Comparison of ENCODE assay signal across 8 cellular contexts in genomic region chr5:148374693-148375360, GRCh38.
DNase-seq lines count a peak whose midpoint lies in the region; FAIRE-seq and TF ChIP-seq lines count a peak whose summit lies in the region.

No MANE protein-coding gene starts in this region.

- no peak overlapping the region for H3K27ac ChIP-seq in MM.1S (ENCODE audit: low read length)

- H2AFZ ChIP-seq in MM.1S (ENCODE audit: low read length) = no peak overlapping the region

- H3K4me1 Mint-ChIP-seq in nephron = no peaks in the 10 kb centered on the region

- H3K4me3 Mint-ChIP-seq in nephron = no peak overlapping the region

- no peaks in the 10 kb centered on the region for H3F3A ChIP-seq in MM.1S (ENCODE audit: insufficient read depth, low read length)

- H3K79me2 ChIP-seq in MM.1S (ENCODE audit: low read length) = no peaks in the 10 kb centered on the region

- no peak for TF ChIP-seq POLR2A in erythroblast (IDR thresholded peaks at IDR 0.05; ENCODE audit: low read length)

- no peak for FAIRE-seq in GM19239 (lab: Jason Lieb, UNC)

- TF ChIP-seq CTCF in GM12865 (IDR thresholded peaks at IDR 0.05; ENCODE audit: insufficient read depth, low read depth, low read length, missing control alignments) (peak; percentile 73), HFF-Myc (IDR thresholded peaks at IDR 0.05; ENCODE audit: low read depth, low read length, missing control alignments) (peak; percentile 83), MM.1S (IDR thresholded peaks at IDR 0.05; ENCODE audit: low read length) (peak; percentile 82), nephron (IDR thresholded peaks at IDR 0.05; ENCODE audit: unreplicated experiment in 3 of 3) (peak; percentile 59 to 68 (median 68))

- H3K4me3 ChIP-seq in GM12865 (ENCODE audit: low read depth, low read length) = no peak overlapping the region
- no peak overlapping the region for H3K4me3 ChIP-seq in HFF-Myc (replicated peaks; ENCODE audit: low read depth, low read length)
- H3K4me3 ChIP-seq in MM.1S (ENCODE audit: low read length) = no peak overlapping the region

- H3K27me3 Mint-ChIP-seq in nephron (ENCODE audit: low read depth) = no peaks in the 10 kb centered on the region

- H4K20me1 ChIP-seq in MM.1S (ENCODE audit: insufficient read depth, low read length) = no peaks in the 10 kb centered on the region

- H3K9me3 Mint-ChIP-seq in nephron = no peaks in the 10 kb centered on the region

- peak; percentile 74 for DNase-seq in AG08395 (ENCODE audit: low spot score)
- peak; percentile 51 for DNase-seq in GM12865 (ENCODE audit: low read depth)
- DNase-seq in HFF-Myc (ENCODE audit: extremely low read depth, low read depth) = no peak
- DNase-seq in MM.1S = peak; percentile 71
- peak; percentile 78 for DNase-seq in SKM-1 (lab: John Stamatoyannopoulos, UW; ENCODE audit: unreplicated experiment)
- DNase-seq in erythroblast (lab: John Stamatoyannopoulos, UW) = peak; percentile 61 to 68
- DNase-seq in GM19239 (ENCODE audit: insufficient read length, low spot score) = no peak

- H3K9ac ChIP-seq in MM.1S (ENCODE audit: low read length) = no peak overlapping the region

- H3K4me2 ChIP-seq in MM.1S (ENCODE audit: low read depth, low read length) = no peak overlapping the region

- H3K36me3 ChIP-seq in MM.1S (replicated peaks; ENCODE audit: insufficient read depth, low read length) = no peaks in the 10 kb centered on the region

- H3K9me2 ChIP-seq in MM.1S (replicated peaks; ENCODE audit: insufficient read depth, low read length) = no peaks in the 10 kb centered on the region

- H3K27me3 ChIP-seq in MM.1S (replicated peaks; ENCODE audit: insufficient read depth, low read length) = no peaks in the 10 kb centered on the region

- no peak overlapping the region for H3K27ac Mint-ChIP-seq in nephron

- no peaks in the 10 kb centered on the region for H3K4me1 ChIP-seq in MM.1S (ENCODE audit: low read length)

- no peaks in the 10 kb centered on the region for H3K36me3 Mint-ChIP-seq in nephron (ENCODE audit: low read depth)

- no peaks in the 10 kb centered on the region for H3K9me3 ChIP-seq in MM.1S (replicated peaks; ENCODE audit: insufficient read depth, low read length)

Comparison
In these comparisons a context has a peak if more than half of its experiments do, and no peak if none do; other contexts are left out.
1. DNase-seq: peak in AG08395 (single experiment), GM12865 (single experiment), MM.1S (single experiment), SKM-1 (single experiment) and erythroblast (2 of 2); none in HFF-Myc (single experiment) and GM19239 (single experiment).
2. Peak in every context shown above with its lines, with median percentiles within 50 percentile points of each other: CTCF ChIP-seq.